ENCODE assay signal across 19 cellular contexts in the genomic region with DNA sequence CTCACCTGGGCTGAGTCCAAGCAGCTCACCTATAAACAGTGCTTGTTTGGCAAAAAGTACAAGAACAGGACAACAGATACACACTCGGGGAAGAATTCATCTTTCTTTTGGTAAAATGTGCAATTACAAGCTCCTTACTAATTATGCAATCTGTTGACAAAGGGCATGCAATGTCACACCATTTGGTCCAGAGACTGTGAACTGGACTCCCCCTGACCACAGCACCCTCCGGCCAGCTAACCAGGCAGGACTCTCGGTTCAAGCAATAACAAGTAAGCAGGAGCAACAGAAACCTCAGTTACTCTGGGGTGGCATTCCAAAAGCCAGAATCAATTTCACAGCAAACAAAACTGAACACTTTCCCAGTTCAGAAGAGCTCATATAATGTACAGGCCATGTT.
"Had no signal": no experiment of that assay in that cellular context is flagged by ENCODE, and none has a peak within 500 bp of the region (broad histone marks: within the 10 kb centered on the region; RNA-seq: fewer than 3 reads in every experiment).

No MANE protein-coding gene starts in this region.

- H3K36me3 ChIP-seq: uterus had no signal

- DNase-seq: activated CD4-positive, alpha-beta T cell treated with anti-CD3 and anti-CD28 coated beads, Interleukin-2, amount 50 U/mL, for 1 hour; activated CD8-positive, alpha-beta memory T cell treated with anti-CD3 and anti-CD28 coated beads for 24 hours; activated naive CD4-positive, alpha-beta T cell treated with anti-CD3 and anti-CD28 coated beads for 36 hours; activated naive CD8-positive, alpha-beta T cell treated with anti-CD3 and anti-CD28 coated beads, Interleukin-2, amount 50 U/mL, for 24 hours; aorta; cerebellar nuclear complex; effector CD8-positive, alpha-beta T cell; head of caudate nucleus; left colon; stimulated activated CD4-positive, alpha-beta T cell treated with anti-CD3 and anti-CD28 coated beads, Interleukin-4, amount 100 ng/mL, for 4 hours; stimulated activated CD8-positive, alpha-beta memory T cell treated with anti-CD3 and anti-CD28 coated beads, Interleukin-4, amount 100 ng/mL, for 48 hours; stimulated activated naive CD4-positive, alpha-beta T cell treated with Interleukin-2 at 50 U/mL for 16 hours; substantia nigra; uterus had no signal

- H3K4me3 ChIP-seq: skin epidermis, tibial nerve, uterus had no signal

- H3K27ac ChIP-seq: epithelial cell of prostate, parathyroid adenoma, tibial nerve had no signal

- H3K27me3 ChIP-seq: tibial nerve, uterus had no signal

- H3K9me3 Mint-ChIP-seq: activated naive CD4-positive, alpha-beta T cell treated with anti-CD3 and anti-CD28 coated beads for 36 hours; activated naive CD8-positive, alpha-beta T cell treated with anti-CD3 and anti-CD28 coated beads, Interleukin-2, amount 50 U/mL, for 24 hours; activated T-helper 1 cell treated with anti-CD3 and anti-CD28 coated beads, Interleukin-12 subunit alpha, Interleukin-12 subunit beta, Interleukin-2, Interleukin-4 antibody, amounts not matched to agents 30 ng/mL and 10 ng/mL and 1 ng/mL, durations not matched to agents 14 hours and 24 hours and 36 hours had no signal

- ATAC-seq: activated naive CD8-positive, alpha-beta T cell treated with anti-CD3 and anti-CD28 coated beads, Interleukin-2, amount 50 U/mL, for 24 hours; left colon had no signal

- H3K4me1 ChIP-seq: parathyroid adenoma, uterus had no signal

- H3K27me3 Mint-ChIP-seq: activated naive CD8-positive, alpha-beta T cell treated with anti-CD3 and anti-CD28 coated beads, Interleukin-2, amount 50 U/mL, for 24 hours had no signal

- H3K9me3 ChIP-seq: tibial nerve, uterus had no signal

- H3K4me3 Mint-ChIP-seq: activated naive CD4-positive, alpha-beta T cell treated with anti-CD3 and anti-CD28 coated beads for 36 hours; activated naive CD8-positive, alpha-beta T cell treated with anti-CD3 and anti-CD28 coated beads, Interleukin-2, amount 50 U/mL, for 24 hours; activated T-helper 1 cell treated with anti-CD3 and anti-CD28 coated beads, Interleukin-12 subunit alpha, Interleukin-12 subunit beta, Interleukin-2, Interleukin-4 antibody, amounts not matched to agents 30 ng/mL and 10 ng/mL and 1 ng/mL, durations not matched to agents 14 hours and 24 hours and 36 hours had no signal

- H3K27ac Mint-ChIP-seq: activated naive CD4-positive, alpha-beta T cell treated with anti-CD3 and anti-CD28 coated beads for 36 hours; activated naive CD8-positive, alpha-beta T cell treated with anti-CD3 and anti-CD28 coated beads, Interleukin-2, amount 50 U/mL, for 24 hours; activated T-helper 1 cell treated with anti-CD3 and anti-CD28 coated beads, Interleukin-12 subunit alpha, Interleukin-12 subunit beta, Interleukin-2, Interleukin-4 antibody, amounts not matched to agents 30 ng/mL and 10 ng/mL and 1 ng/mL, durations not matched to agents 14 hours and 24 hours and 36 hours had no signal
